26 cellular contexts compared by ENCODE assay signal in genomic region chr2:66331176-66331575, GRCh38.
"Had no signal": no experiment of that assay in that cellular context is flagged by ENCODE, and none has a peak within 500 bp of the region (broad histone marks: within the 10 kb centered on the region; RNA-seq: fewer than 3 reads in every experiment).

No MANE protein-coding gene starts in this region.

- DNase-seq: activated B cell treated with CpG ODN at 0.5 μM for 24 hours; activated CD4-positive, alpha-beta T cell treated with anti-CD3 and anti-CD28 coated beads for 48 hours; activated CD4-positive, alpha-beta T cell treated with anti-CD3 and anti-CD28 coated beads, Interleukin-2, amount 50 U/mL, for 1 hour; activated CD4-positive, alpha-beta T cell treated with anti-CD3 and anti-CD28 coated beads, Interleukin-2, amount 50 U/mL, for 48 hours; activated CD8-positive, alpha-beta memory T cell treated with anti-CD3 and anti-CD28 coated beads for 24 hours; activated CD8-positive, alpha-beta T cell treated with anti-CD3 and anti-CD28 coated beads for 36 hours; activated effector memory CD4-positive, alpha-beta T cell treated with Interleukin-2 at 50 U/mL for 16 hours; activated gamma-delta T cell treated with Interleukin-2 at 50 U/mL for 16 hours; activated naive CD4-positive, alpha-beta T cell treated with anti-CD3 and anti-CD28 coated beads, Interleukin-2, amount 50 U/mL, for 16 hours; activated naive CD4-positive, alpha-beta T cell treated with Interleukin-2 at 50 U/mL for 16 hours; activated T-cell treated with anti-CD3 and anti-CD28 coated beads, Interleukin-2, amount 50 U/mL, for 4 hours; amniotic stem cell; brain microvascular endothelial cell; dorsolateral prefrontal cortex; effector memory CD4-positive, alpha-beta T cell; endodermal cell; foreskin keratinocyte; gastrocnemius medialis; heart right ventricle; T-helper 17 cell; T1000; WERI-Rb-1 had no signal

- H3K4me1 ChIP-seq: esophagus muscularis mucosa, foreskin keratinocyte, gastrocnemius medialis, heart right ventricle had no signal

- H3K27ac ChIP-seq: brain microvascular endothelial cell, coronary artery, dorsolateral prefrontal cortex, esophagus muscularis mucosa, foreskin keratinocyte, gastrocnemius medialis, heart right ventricle, WERI-Rb-1 had no signal

- H3K4me3 ChIP-seq: coronary artery, dorsolateral prefrontal cortex, esophagus muscularis mucosa, gastrocnemius medialis, heart right ventricle had no signal

- H3K9me3 ChIP-seq: esophagus muscularis mucosa, gastrocnemius medialis, heart right ventricle had no signal

- H3K36me3 ChIP-seq: brain microvascular endothelial cell, esophagus muscularis mucosa, gastrocnemius medialis, heart right ventricle, WERI-Rb-1 had no signal

- ATAC-seq: activated CD4-positive, CD25-positive, alpha-beta regulatory T cell treated with anti-CD3 and anti-CD28 coated beads, Interleukin-2, amount 50 U/mL, for 24 hours; activated CD8-positive, alpha-beta T cell treated with anti-CD3 and anti-CD28 coated beads for 36 hours; activated T-cell treated with anti-CD3 and anti-CD28 coated beads, Interleukin-2, amount 50 U/mL, for 4 hours; activated T-helper 17 cell treated with anti-CD3 and anti-CD28 coated beads, Interleukin-2, amount 50 U/mL, for 72 hours; foreskin keratinocyte; gastrocnemius medialis; heart right ventricle; T-helper 17 cell had no signal

- H3K27me3 ChIP-seq: brain microvascular endothelial cell, esophagus muscularis mucosa, gastrocnemius medialis had no signal
